In the genomic region with DNA sequence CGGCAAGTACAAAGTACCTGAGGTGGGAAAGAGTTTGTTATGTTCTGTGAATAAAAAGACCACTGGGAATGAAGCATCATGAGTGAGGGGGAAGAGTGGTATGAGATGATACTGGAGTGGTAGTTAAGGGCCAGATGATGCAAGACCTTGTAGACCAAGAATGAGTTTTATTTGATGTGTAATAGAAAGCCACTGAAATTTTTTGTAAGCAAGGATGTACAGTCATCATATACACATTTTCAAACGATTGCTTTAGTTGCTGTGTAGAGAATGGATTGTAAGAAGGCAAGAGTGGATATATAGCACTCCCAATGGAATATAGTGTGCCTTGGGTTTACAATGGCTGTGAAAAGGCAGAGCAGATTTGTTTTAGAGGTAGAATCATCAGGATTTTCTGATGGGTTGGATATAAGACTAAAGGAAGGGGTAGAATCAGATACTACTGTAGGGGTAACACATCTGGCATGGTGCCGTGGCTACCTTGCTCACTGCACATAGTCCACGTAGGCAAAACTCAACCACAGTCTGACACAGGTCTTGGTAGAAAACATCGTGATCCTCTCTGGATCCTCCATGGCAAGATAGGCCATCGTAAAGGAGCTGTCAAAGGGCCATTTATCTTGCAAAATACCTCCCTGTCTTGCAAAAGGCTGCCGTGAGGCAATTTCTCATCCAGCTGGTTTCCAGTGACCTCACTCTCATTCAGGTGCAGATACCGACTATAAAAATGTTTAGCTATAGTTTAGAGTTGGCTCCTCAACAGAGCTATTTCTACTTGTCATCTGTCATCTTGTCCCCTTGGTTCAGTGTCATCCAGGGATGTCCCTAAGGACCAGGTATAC, we compare ENCODE assay signal across 14 cellular contexts. TPM values are rescaled to one million over a fixed set of nuclear protein-coding genes. Genes with fewer than 3 reads are reported as not detected.
A peak's percentile ranks its signal among the peaks of the same experiment; 100 is the strongest.
DNase-seq lines count a peak whose midpoint lies in the region; ATAC-seq, FAIRE-seq and TF ChIP-seq lines count a peak whose summit lies in the region.
"Had no signal": no experiment of that assay in that cellular context is flagged by ENCODE, and none has a peak within 500 bp of the region (broad histone marks: within the 10 kb centered on the region; RNA-seq: fewer than 3 reads in every experiment).

No MANE protein-coding gene starts in this region.

- H3K4me3 ChIP-seq in AG04450 (ENCODE audit: low read depth, low read length): no peak overlapping the region
- H3K4me3 ChIP-seq in SJSA1: no peak overlapping the region
- H3K4me3 ChIP-seq in fibroblast of pulmonary artery (replicated peaks; ENCODE audit: low read depth, low read length): no peak overlapping the region
- H3K4me3 ChIP-seq in neural progenitor cell: no peak overlapping the region
- H3K4me3 ChIP-seq: heart right ventricle had no signal

- CTCF ChIA-PET in AG04450 (lab: Charles Lee): interaction anchor here (1.0 to 2.3 kb wide), 3 partner anchors 25 to 171 kb away, joined by 3 to 6 read pairs (median 4); no protein-coding TSS in a partner anchor

- POLR2A ChIA-PET in AG04450 (lab: Yijun Ruan, JAX): no interaction called here

- H3K4me1 ChIP-seq in SJSA1 (replicated peaks) (peaks cover 33% of the 10 kb centered on the region), neural progenitor cell (no peaks in the 10 kb centered on the region)

- intact Hi-C loops in Right ventricle myocardium inferior (cut with DNase I): no loop called here

- H3K9me3 Mint-ChIP-seq in neural progenitor cell: peaks cover 4% of the 10 kb centered on the region
- H3K9me3 Mint-ChIP-seq: memory B cell had no signal

- H3K27me3 Mint-ChIP-seq in neural progenitor cell (ENCODE audit: insufficient read depth, low read depth): no peaks in the 10 kb centered on the region
- H3K27me3 Mint-ChIP-seq: memory B cell had no signal

- FAIRE-seq in GM12891 (lab: Jason Lieb, UNC): peak; percentile 80

- peaks cover 6% of the 10 kb centered on the region for H3F3A ChIP-seq in neural progenitor cell (ENCODE audit: low read depth)

- ATAC-seq in Right ventricle myocardium inferior: no peak
- ATAC-seq: heart right ventricle had no signal

- TF ChIP-seq CTCF in AG04450 (IDR thresholded peaks at IDR 0.05; ENCODE audit: low read depth, low read length): no peak
- TF ChIP-seq CTCF in fibroblast of pulmonary artery (IDR thresholded peaks at IDR 0.05; ENCODE audit: low read length, missing control alignments): no peak
- no peak for TF ChIP-seq CTCF in neural progenitor cell (IDR thresholded peaks at IDR 0.05)

- no peak overlapping the region for H3K4me2 ChIP-seq in neural progenitor cell

- peaks cover 23% of the 10 kb centered on the region for H3K36me3 Mint-ChIP-seq in neural progenitor cell

- H3K9ac ChIP-seq in neural progenitor cell: no peak overlapping the region

- H3K27ac ChIP-seq in AG04450 (ENCODE audit: low read depth, low read length) (peak overlapping the region; percentile 62), SJSA1 (peak overlapping the region; percentile 48), neural progenitor cell (no peak overlapping the region)
- H3K27ac ChIP-seq: heart right ventricle had no signal

- no peak overlapping the region for H3K27ac Mint-ChIP-seq in neural progenitor cell

- H4K20me1 ChIP-seq in neural progenitor cell (ENCODE audit: low read depth): no peaks in the 10 kb centered on the region

- H3K4me3 Mint-ChIP-seq in neural progenitor cell: no peak overlapping the region
- H3K4me3 Mint-ChIP-seq: memory B cell had no signal

- TF ChIP-seq POLR2A in GM12891 (IDR thresholded peaks at IDR 0.05; ENCODE audit: low read depth, low read length): no peak

- DNase-seq in AG04450 (ENCODE audit: low read depth, low spot score) (peak; percentile 66), GM12891 (ENCODE audit: insufficient read length, low spot score) (no peak), SJSA1 (ENCODE audit: low read depth in 1 of 2, low spot score in 2 of 2) (peak in 1 of 2 experiments; percentile 28), fibroblast of pulmonary artery (ENCODE audit: low read depth) (peak; percentile 66), Right ventricle myocardium inferior (ENCODE audit: missing footprints) (no peak), T-helper 2 cell (no peak), neural progenitor cell (ENCODE audit: low spot score) (no peak)
- DNase-seq in stimulated activated CD4-positive, alpha-beta T cell treated with anti-CD3 and anti-CD28 coated beads, Interleukin-12 subunit alpha, Interleukin-12 subunit beta, amount 100 ng/mL, for 4 hours: no peak
- DNase-seq: cerebellar nuclear complex, COR-L47, heart right ventricle, KBM-7, NCI-H524 had no signal

- H3K79me2 ChIP-seq in neural progenitor cell (ENCODE audit: low read depth): no peaks in the 10 kb centered on the region

- H3K9me3 ChIP-seq in AG04450 (ENCODE audit: control insufficient read depth, insufficient read depth, low read length) (peaks cover 3% of the 10 kb centered on the region; the same call in 1 of the 2 replicates), SJSA1 (replicated peaks) (no peaks in the 10 kb centered on the region), neural progenitor cell (ENCODE audit: low read depth) (no peaks in the 10 kb centered on the region)

- no peaks in the 10 kb centered on the region for H3K4me1 Mint-ChIP-seq in neural progenitor cell

- H3K36me3 ChIP-seq in SJSA1 (peaks cover 24% of the 10 kb centered on the region), neural progenitor cell (peaks cover 4% of the 10 kb centered on the region)

- H3K27me3 ChIP-seq in AG04450 (ENCODE audit: control insufficient read depth, insufficient read depth, low read length) (no peaks in the 10 kb centered on the region), SJSA1 (replicated peaks) (no peaks in the 10 kb centered on the region), neural progenitor cell (no peaks in the 10 kb centered on the region)
- H3K27me3 ChIP-seq: heart right ventricle had no signal

- H2AFZ ChIP-seq in neural progenitor cell (replicated peaks): no peak overlapping the region

TF ChIP-seq in GM12891, 5 proteins besides CTCF, POLR2A, EP300 and RAD21:
- no peak for TF ChIP-seq POU2F2 (IDR thresholded peaks at IDR 0.05; ENCODE audit: low read depth, low read length)
- TF ChIP-seq POLR2AphosphoS5 (IDR thresholded peaks at IDR 0.05; ENCODE audit: low read depth, low read length): peak; percentile 43; the same call in 1 of the 2 replicates

RNA-seq across cellular contexts. Expression of gene TIFA, which starts 14.8 kb away (rescaled TPM):
- 8.8 and 10.9 TPM in 2 replicates for polyA plus RNA-seq in AG04450 (2011; rRNA removed)
- polyA minus RNA-seq in AG04450 (2011; rRNA and poly(A)+ RNA removed): 2.9 and 5.3 TPM in 2 replicates
- 51.3 TPM for polyA plus RNA-seq in GM12891 (2012; ENCODE audit: low read depth, missing spikeins)
- 22.3 and 39.4 TPM in 2 replicates for total RNA-seq in SJSA1 (2014; rRNA removed; shearing (Covaris generic))
- 22.9 TPM for total RNA-seq in Right ventricle myocardium inferior
- 5.2 and 5.7 TPM in 2 replicates for total RNA-seq in neural progenitor cell (ENCODE audit: low replicate concordance)

RNA-seq across cellular contexts. Expression of gene ALPK1, which starts 26.3 kb away (rescaled TPM):
- 11.5 and 14.0 TPM in 2 replicates for polyA plus RNA-seq in AG04450 (2011; rRNA removed)
- polyA minus RNA-seq in AG04450 (2011; rRNA and poly(A)+ RNA removed): 14.1 and 22.3 TPM in 2 replicates
- polyA plus RNA-seq in GM12891 (2012; ENCODE audit: low read depth, missing spikeins): 21.6 TPM
- 7.0 and 9.6 TPM in 2 replicates for total RNA-seq in SJSA1 (2014; rRNA removed; shearing (Covaris generic))
- total RNA-seq in Right ventricle myocardium inferior (5.5 TPM), neural progenitor cell (ENCODE audit: low replicate concordance) (0.19 and 0.41 TPM in 2 replicates)

RNA-seq across cellular contexts. Expression of gene AP1AR, which starts 39.3 kb away (rescaled TPM):
- 7.6 and 11.8 TPM in 2 replicates for polyA plus RNA-seq in AG04450 (2011; rRNA removed)
- 2.7 and 4.0 TPM in 2 replicates for polyA minus RNA-seq in AG04450 (2011; rRNA and poly(A)+ RNA removed)
- 7.2 TPM for polyA plus RNA-seq in GM12891 (2012; ENCODE audit: low read depth, missing spikeins)
- 35.3 and 38.9 TPM in 2 replicates for total RNA-seq in SJSA1 (2014; rRNA removed; shearing (Covaris generic))
- total RNA-seq in Right ventricle myocardium inferior (9.4 TPM), neural progenitor cell (ENCODE audit: low replicate concordance) (28.5 and 41.9 TPM in 2 replicates)

Comparison
In these comparisons a context has a peak if more than half of its experiments do, and no peak if none do; other contexts are left out.
1. DNase-seq: peak in AG04450 (single experiment) and fibroblast of pulmonary artery (single experiment); none in GM12891 (single experiment), stimulated activated CD4-positive, alpha-beta T cell treated with anti-CD3 and anti-CD28 coated beads, Interleukin-12 subunit alpha, Interleukin-12 subunit beta, amount 100 ng/mL, for 4 hours (single experiment), Right ventricle myocardium inferior (single experiment), T-helper 2 cell (0 of 5) and neural progenitor cell (single experiment).